20 cellular contexts compared by ENCODE assay signal in the genomic region with DNA sequence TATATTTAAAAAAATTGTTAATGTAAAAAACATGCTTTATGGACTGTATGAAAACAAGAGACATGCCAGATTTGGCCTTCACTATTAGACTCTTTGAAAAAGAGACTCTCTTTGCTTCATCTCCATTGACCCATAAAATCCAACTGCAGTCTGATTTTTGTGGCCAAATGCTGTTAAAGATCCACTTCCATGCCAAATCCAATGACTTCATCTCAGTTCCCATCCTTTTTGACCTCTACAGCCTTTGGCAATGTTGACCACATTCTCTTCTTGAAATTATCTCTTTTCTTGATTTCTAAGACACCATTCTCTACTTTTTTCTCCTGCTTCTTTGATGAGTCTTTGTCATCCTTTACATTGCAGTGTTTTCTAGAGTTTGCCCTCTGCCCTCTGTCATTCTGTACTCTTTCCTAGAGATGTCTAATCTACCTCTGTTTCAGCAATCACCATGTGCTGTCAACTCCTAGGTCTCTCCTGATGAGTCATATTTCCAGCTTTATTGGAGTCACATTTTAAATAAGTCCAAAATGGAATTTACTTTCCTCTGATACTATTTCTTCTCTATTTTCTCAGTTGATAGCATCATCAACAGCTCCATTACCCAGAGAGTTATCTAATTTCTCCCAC. TPM values are rescaled to one million over a fixed set of nuclear protein-coding genes. Genes with fewer than 3 reads are reported as not detected.
"Had no signal": no experiment of that assay in that cellular context is flagged by ENCODE, and none has a peak within 500 bp of the region (broad histone marks: within the 10 kb centered on the region; RNA-seq: fewer than 3 reads in every experiment).

No MANE protein-coding gene starts in this region.

- DNase-seq: activated CD4-positive, alpha-beta T cell treated with anti-CD3 and anti-CD28 coated beads for 4 hours; activated CD8-positive, alpha-beta memory T cell treated with anti-CD3 and anti-CD28 coated beads, Interleukin-2, amount 50 U/mL, for 4 hours; activated CD8-positive, alpha-beta T cell treated with anti-CD3 and anti-CD28 coated beads for 36 hours; activated naive CD4-positive, alpha-beta T cell; colonic mucosa; heart left ventricle; islet precursor cell; left lung; mesenchymal stem cell; occipital lobe; stimulated activated CD4-positive, alpha-beta T cell treated with anti-CD3 and anti-CD28 coated beads, Interleukin-2, amount 100 ng/mL, for 48 hours; stimulated activated CD8-positive, alpha-beta memory T cell treated with anti-CD3 and anti-CD28 coated beads, Interleukin-4, amount 100 ng/mL, for 48 hours; stimulated activated naive CD8-positive, alpha-beta T cell treated with anti-CD3 and anti-CD28 coated beads, Interleukin-15, Interleukin-2, amounts not matched to agents 100 U/mL and 50 U/mL, for 24 hours; T-cell; upper lobe of left lung had no signal

- H3K27ac ChIP-seq: ascending aorta, cardiac muscle cell, colonic mucosa, heart left ventricle, left lung, prostate gland, suprapubic skin, upper lobe of left lung had no signal

- H3K9me3 ChIP-seq: ascending aorta, colonic mucosa, prostate gland, suprapubic skin had no signal

- H3K4me3 ChIP-seq: ascending aorta, cardiac muscle cell, colonic mucosa, heart left ventricle, left lung, prostate gland, suprapubic skin, upper lobe of left lung had no signal

- H3K4me1 ChIP-seq: ascending aorta, colonic mucosa, left lung, prostate gland had no signal

- H3K27me3 ChIP-seq: ascending aorta, cardiac muscle cell, colonic mucosa, suprapubic skin, upper lobe of left lung had no signal

- ATAC-seq: activated CD8-positive, alpha-beta T cell treated with anti-CD3 and anti-CD28 coated beads for 36 hours; heart left ventricle; left lung; sciatic nerve; stimulated activated naive CD8-positive, alpha-beta T cell treated with anti-CD3 and anti-CD28 coated beads, Interleukin-15, Interleukin-2, amounts not matched to agents 100 U/mL and 50 U/mL, for 24 hours; T-cell had no signal

- H3K36me3 ChIP-seq: ascending aorta, cardiac muscle cell, colonic mucosa, heart left ventricle, left lung, prostate gland, suprapubic skin, upper lobe of left lung had no signal

RNA-seq across cellular contexts. Expression of a gene that starts 2.4 kb away (rescaled TPM):
- total RNA-seq: activated CD8-positive, alpha-beta T cell treated with anti-CD3 and anti-CD28 coated beads for 36 hours; ascending aorta; cardiac muscle cell; colonic mucosa; heart left ventricle; left lung; occipital lobe; sciatic nerve; T-cell; upper lobe of left lung had no signal
- polyA plus RNA-seq: cardiac muscle cell, heart left ventricle had no signal
